9 cellular contexts compared by ENCODE assay signal in the genomic region with DNA sequence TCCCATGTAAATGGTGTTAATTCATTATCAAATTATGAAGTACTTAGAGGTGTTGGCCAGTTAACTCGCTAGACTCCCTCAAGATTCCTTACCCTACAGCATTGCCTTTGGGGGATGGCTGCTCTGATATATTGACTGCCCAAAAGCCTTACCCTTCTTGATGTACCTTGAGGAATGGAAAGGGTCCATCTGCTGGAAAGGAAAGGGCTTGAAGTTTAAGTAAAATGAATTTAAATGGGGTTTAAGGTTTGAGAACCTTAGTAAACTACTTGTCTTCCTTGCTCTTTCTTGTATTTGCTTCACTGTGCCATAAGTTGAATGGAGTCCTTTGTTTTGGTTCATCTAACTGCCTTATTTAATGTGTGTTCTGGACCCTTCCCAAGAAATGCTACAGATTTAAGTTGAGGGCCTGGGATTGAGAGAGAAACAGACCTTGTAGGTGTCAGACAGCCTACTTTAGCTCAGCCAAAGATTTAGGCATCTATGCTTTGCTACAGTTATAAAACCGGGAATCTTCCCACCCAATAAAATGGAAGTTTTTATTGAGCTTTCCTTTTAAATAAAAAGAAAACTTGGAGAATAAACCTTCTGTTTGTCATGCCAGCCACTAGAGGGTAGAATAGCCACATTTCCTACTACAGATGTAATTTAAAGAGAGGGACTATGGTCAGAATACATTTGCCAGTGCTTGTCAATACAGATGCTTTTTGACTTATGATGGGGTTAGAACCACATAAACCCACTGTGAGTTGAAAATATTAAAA. TPM values are rescaled to one million over a fixed set of nuclear protein-coding genes. Genes with fewer than 3 reads are reported as not detected.
DNase-seq lines count a peak whose midpoint lies in the region; ATAC-seq and TF ChIP-seq lines count a peak whose summit lies in the region.
"Had no signal": no experiment of that assay in that cellular context is flagged by ENCODE, and none has a peak within 500 bp of the region (broad histone marks: within the 10 kb centered on the region; RNA-seq: fewer than 3 reads in every experiment).

No MANE protein-coding gene starts in this region.

- no peaks in the 10 kb centered on the region for H3K36me3 ChIP-seq in Panc1 (ENCODE audit: control insufficient read depth, insufficient read depth, low read length)
- H3K36me3 ChIP-seq in effector memory CD4-positive, alpha-beta T cell (ENCODE audit: control insufficient read depth, insufficient read depth, low read length): no peaks in the 10 kb centered on the region

- DNase-seq in A172 (ENCODE audit: low spot score) (peak; percentile 49), HL-60 (ENCODE audit: low read depth in 1 of 2, low spot score in 1 of 2) (peak in 1 of 2 experiments; percentile 9), Panc1 (ENCODE audit: low read depth, low spot score) (no peak), epithelial cell of esophagus (ENCODE audit: low read depth) (peak; percentile 60), naive B cell (peak; percentile 18)
- no peak for DNase-seq in activated CD4-positive, alpha-beta T cell treated with anti-CD3 and anti-CD28 coated beads for 4 hours
- no peak for DNase-seq in effector memory CD4-positive, alpha-beta T cell

- POLR2A ChIA-PET in Panc1 (lab: Charles Lee): no interaction called here

- CTCF ChIA-PET in Panc1 (lab: Charles Lee): interaction anchor here (0.6 to 2.2 kb wide), 6 partner anchors 19 to 411 kb away, joined by 3 to 29 read pairs (median 5); no protein-coding TSS in a partner anchor

- H3K27ac Mint-ChIP-seq in naive B cell: peak overlapping the region in 2 of 6 donors; percentile 4 to 19

- no peak overlapping the region for H3K4me3 ChIP-seq in HL-60 (replicated peaks; ENCODE audit: insufficient read depth, low read length)
- H3K4me3 ChIP-seq in Panc1 (ENCODE audit: low read depth in 2 of 2, low read length in 2 of 2): no peak overlapping the region
- no peak overlapping the region for H3K4me3 ChIP-seq in epithelial cell of esophagus (ENCODE audit: low read length)
- H3K4me3 ChIP-seq in effector memory CD4-positive, alpha-beta T cell (ENCODE audit: insufficient read depth, low read depth, low read length, poor library complexity, severe bottlenecking): no peak overlapping the region

- in situ Hi-C loops in Panc1 (cut with HindIII; ENCODE audit: low pct_unique_long_range_greater_than_20kb, low sequenced_read_pairs): no loop called here

- BruUV-seq in Panc1 (replicated peaks; lab: Mats Ljungman, UMichigan): no TSS peak

- H3K4me1 ChIP-seq in Panc1 (ENCODE audit: control insufficient read depth, insufficient read depth, low read length): peaks cover 16% of the 10 kb centered on the region
- H3K4me1 ChIP-seq in effector memory CD4-positive, alpha-beta T cell (ENCODE audit: control insufficient read depth, insufficient read depth, low read length, poor library complexity, severe bottlenecking): no peaks in the 10 kb centered on the region

- H3K27me3 ChIP-seq in HL-60 (ENCODE audit: insufficient read depth, poor library complexity, severe bottlenecking): no peaks in the 10 kb centered on the region
- no peaks in the 10 kb centered on the region for H3K27me3 ChIP-seq in Panc1 (ENCODE audit: control insufficient read depth, insufficient read depth, low read length)
- no peaks in the 10 kb centered on the region for H3K27me3 ChIP-seq in effector memory CD4-positive, alpha-beta T cell (replicated peaks; ENCODE audit: control insufficient read depth, insufficient read depth, low read length, poor library complexity, severe bottlenecking)

- no peaks in the 10 kb centered on the region for H3K27me3 Mint-ChIP-seq in naive B cell

- H3K9me3 Mint-ChIP-seq in naive B cell: no peaks in the 10 kb centered on the region

- intact Hi-C loops in Panc1 (cut with micrococcal nuclease; ENCODE audit: unreplicated experiment): loop anchor here (5.0 kb wide), 1 partner anchor 204 kb away; no protein-coding TSS in a partner anchor

- no peak overlapping the region for H3K4me3 Mint-ChIP-seq in naive B cell

- H3K27ac ChIP-seq in HL-60 (replicated peaks): no peak overlapping the region
- H3K27ac ChIP-seq in Panc1 (ENCODE audit: low read length): peak overlapping the region; percentile 64
- H3K27ac ChIP-seq in effector memory CD4-positive, alpha-beta T cell (ENCODE audit: insufficient read depth, low read length, poor library complexity, severe bottlenecking): no peak overlapping the region
- H3K27ac ChIP-seq: epithelial cell of prostate had no signal

- H3K36me3 Mint-ChIP-seq in naive B cell: no peaks in the 10 kb centered on the region

- peak; percentile 46 for TF ChIP-seq CTCF in GM12873 (IDR thresholded peaks at IDR 0.05; ENCODE audit: insufficient read depth, low read depth, low read length, missing control alignments)
- peak; percentile 19 for TF ChIP-seq CTCF in HL-60 (IDR thresholded peaks at IDR 0.05; ENCODE audit: insufficient read depth, low read length)
- TF ChIP-seq CTCF in Panc1 (IDR thresholded peaks at IDR 0.05): peak; percentile 79
- peak; percentile 68 for TF ChIP-seq CTCF in epithelial cell of esophagus (IDR thresholded peaks at IDR 0.05; ENCODE audit: insufficient read depth, low read depth, low read length, missing control alignments)

- no peaks in the 10 kb centered on the region for H3K9me3 ChIP-seq in Panc1 (ENCODE audit: control insufficient read depth, insufficient read depth, low read depth, low read length)
- H3K9me3 ChIP-seq in effector memory CD4-positive, alpha-beta T cell (ENCODE audit: control insufficient read depth, low read length): no peaks in the 10 kb centered on the region

- ATAC-seq in Panc1 (peak; percentile 87), naive B cell (ENCODE audit: low read depth in 2 of 2) (peak in 1 of 2 donors; percentile 54)

- H3K4me1 Mint-ChIP-seq in naive B cell: peaks cover 10 to 20% (median 15%) of the 10 kb centered on the region in 3 donors

RNA-seq across cellular contexts. Expression of gene CMSS1, which starts 25.3 kb away (rescaled TPM):
- 48.6 and 56.2 TPM in 2 replicates for total RNA-seq in A172 (2014; rRNA removed; shearing (Covaris generic))
- total RNA-seq in Panc1 (2021; ENCODE audit: unreplicated experiment): 86.3 TPM
- 96.3 TPM for polyA plus RNA-seq in Panc1 (2012; ENCODE audit: insufficient read length)
- 10 to 100 TPM; 18.6 to 80.3 (median 26.7) TPM for polyA plus RNA-seq in naive B cell (ENCODE audit: low read depth in 6 of 6)

Comparison
In these comparisons a context has a peak if more than half of its experiments do, and no peak if none do; other contexts are left out.
1. DNase-seq: peak in A172 (single experiment), epithelial cell of esophagus (single experiment) and naive B cell (single experiment); none in Panc1 (single experiment), activated CD4-positive, alpha-beta T cell treated with anti-CD3 and anti-CD28 coated beads for 4 hours (0 of 2) and effector memory CD4-positive, alpha-beta T cell (0 of 3).
2. CTCF ChIP-seq: peak in every context shown above with its lines; median percentile 79 in Panc1; 68 in epithelial cell of esophagus; 46 in GM12873; 19 in HL-60.